In the genomic region with DNA sequence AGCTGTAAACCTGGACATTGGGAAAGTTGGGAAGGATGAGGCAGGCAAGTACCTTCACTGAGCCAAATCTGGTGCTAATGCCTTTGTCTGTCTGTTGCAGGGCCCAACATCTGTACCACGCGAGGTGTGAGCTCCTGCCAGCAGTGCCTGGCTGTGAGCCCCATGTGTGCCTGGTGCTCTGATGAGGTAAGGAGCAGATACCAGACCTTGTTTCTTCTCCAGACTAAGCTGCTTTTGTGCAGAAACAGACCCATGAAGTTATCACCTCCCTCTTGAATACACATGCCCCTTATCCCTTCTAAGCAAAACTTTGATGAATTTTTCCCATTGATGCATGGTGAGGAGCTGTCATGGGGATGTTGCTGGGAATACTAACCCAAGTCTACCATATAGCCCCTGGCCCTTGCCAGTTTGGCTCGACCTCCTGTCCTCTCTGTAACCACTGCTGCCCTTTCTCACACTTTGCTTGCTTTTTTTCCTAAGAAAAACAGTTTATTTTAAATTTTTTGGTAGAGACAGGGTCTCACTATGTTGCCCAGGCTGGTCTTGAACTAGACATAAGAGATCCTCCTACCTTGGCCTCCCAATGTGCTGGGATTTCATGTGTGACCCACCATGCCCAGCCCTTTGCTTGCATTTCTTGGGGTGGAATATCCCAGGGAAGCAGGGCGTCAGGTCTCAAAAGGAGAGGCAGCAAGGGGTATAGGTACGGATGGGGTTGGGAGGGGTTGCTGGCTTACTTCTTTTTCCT, we compare ENCODE assay signal across 15 cellular contexts. TPM values are rescaled to one million over a fixed set of nuclear protein-coding genes. Genes with fewer than 3 reads are reported as not detected.
DNase-seq lines count a peak whose midpoint lies in the region; ATAC-seq and TF ChIP-seq lines count a peak whose summit lies in the region.
"Had no signal": no experiment of that assay in that cellular context is flagged by ENCODE, and none has a peak within 500 bp of the region (broad histone marks: within the 10 kb centered on the region; RNA-seq: fewer than 3 reads in every experiment).

No MANE protein-coding gene starts in this region.

- TF ChIP-seq CTCF in GM23338 (conservative IDR thresholded peaks at IDR 0.05; ENCODE audit: low read depth in 2 of 2) (no peak), brain (conservative IDR thresholded peaks at IDR 0.05) (no peak), lower lobe of right lung (IDR thresholded peaks at IDR 0.05) (no peak)

- H3K4me3 Mint-ChIP-seq in GM23338 (no peak overlapping the region; the same call in 2 of the 3 replicates), brain (no peak overlapping the region)
- no peak overlapping the region for H3K4me3 Mint-ChIP-seq in activated CD4-positive, alpha-beta T cell treated with anti-CD3 and anti-CD28 coated beads, Interleukin-2, amount 10 ng/mL, durations not matched to agents 7 days and 5 days
- H3K4me3 Mint-ChIP-seq: activated B cell treated with CpG ODN at 0.5 μM for 24 hours had no signal

- H3K36me3 ChIP-seq in GM23338 (ENCODE audit: insufficient read depth) (no peaks in the 10 kb centered on the region; the same call in 1 of the 2 replicates), lower lobe of right lung (no peaks in the 10 kb centered on the region), subcutaneous abdominal adipose tissue (ENCODE audit: control insufficient read depth in 5 of 5, insufficient read depth in 5 of 5, low read length in 5 of 5) (no peaks in the 10 kb centered on the region)

- ATAC-seq in GM23338 (no peak), lower lobe of right lung (no peak)

- H3K36me3 Mint-ChIP-seq in GM23338 (ENCODE audit: low read depth) = peaks cover 2% of the 10 kb centered on the region; the same call in 2 of the 3 replicates
- H3K36me3 Mint-ChIP-seq in brain = no peaks in the 10 kb centered on the region
- H3K36me3 Mint-ChIP-seq in activated CD4-positive, alpha-beta T cell treated with anti-CD3 and anti-CD28 coated beads, Interleukin-2, amount 10 ng/mL, durations not matched to agents 7 days and 5 days (ENCODE audit: low read depth) = no peaks in the 10 kb centered on the region

- H3K4me1 Mint-ChIP-seq in GM23338 (peaks cover 41% of the 10 kb centered on the region), brain (peaks cover 39% of the 10 kb centered on the region)
- H3K4me1 Mint-ChIP-seq in activated CD4-positive, alpha-beta T cell treated with anti-CD3 and anti-CD28 coated beads, Interleukin-2, amount 10 ng/mL, durations not matched to agents 7 days and 5 days = peaks cover 6% of the 10 kb centered on the region

- H3K4me2 ChIP-seq in GM23338 = peak overlapping the region; percentile 61

- H3K9me2 ChIP-seq in GM23338 (ENCODE audit: insufficient read depth) = peaks cover 7% of the 10 kb centered on the region; the same call in 1 of the 2 replicates

- H3K9me3 Mint-ChIP-seq in GM23338 = peaks cover 2% of the 10 kb centered on the region
- H3K9me3 Mint-ChIP-seq in brain = peaks cover 0 to 3% (median 0%) of the 10 kb centered on the region in 5 experiments
- H3K9me3 Mint-ChIP-seq in activated CD4-positive, alpha-beta T cell treated with anti-CD3 and anti-CD28 coated beads, Interleukin-2, amount 10 ng/mL, durations not matched to agents 7 days and 5 days = no peaks in the 10 kb centered on the region

- H3K27me3 ChIP-seq in GM23338 (ENCODE audit: insufficient read depth) = no peaks in the 10 kb centered on the region
- H3K27me3 ChIP-seq in lower lobe of right lung (ENCODE audit: low read depth) = no peaks in the 10 kb centered on the region
- no peaks in the 10 kb centered on the region for H3K27me3 ChIP-seq in subcutaneous abdominal adipose tissue (ENCODE audit: control insufficient read depth in 5 of 5, insufficient read depth in 4 of 5, low read length in 5 of 5)

- H3K27ac Mint-ChIP-seq in GM23338 (peak overlapping the region; percentile 95; the same call in 1 of the 2 replicates), brain (peak overlapping the region in 3 of 5 experiments; percentile 76 to 93 (median 83))
- no peak overlapping the region for H3K27ac Mint-ChIP-seq in activated CD4-positive, alpha-beta T cell treated with anti-CD3 and anti-CD28 coated beads, Interleukin-2, amount 10 ng/mL, durations not matched to agents 7 days and 5 days
- H3K27ac Mint-ChIP-seq: activated B cell treated with CpG ODN at 0.5 μM for 24 hours had no signal

- peaks cover 17% of the 10 kb centered on the region for H3K27me3 Mint-ChIP-seq in GM23338 (ENCODE audit: insufficient read depth, low read depth, poor library complexity)
- peaks cover 24% of the 10 kb centered on the region for H3K27me3 Mint-ChIP-seq in brain
- H3K27me3 Mint-ChIP-seq in activated CD4-positive, alpha-beta T cell treated with anti-CD3 and anti-CD28 coated beads, Interleukin-2, amount 10 ng/mL, durations not matched to agents 7 days and 5 days = peaks cover 6% of the 10 kb centered on the region
- H3K27me3 Mint-ChIP-seq: activated B cell treated with CpG ODN at 0.5 μM for 24 hours had no signal

- H3K4me3 ChIP-seq in GM23338 (no peak overlapping the region), lower lobe of right lung (no peak overlapping the region), subcutaneous abdominal adipose tissue (ENCODE audit: low read depth in 1 of 5, low read length in 5 of 5) (no peak overlapping the region)

- H3K27ac ChIP-seq in GM23338 (ENCODE audit: low read depth) = peak overlapping the region; percentile 91; the same call in 1 of the 2 replicates
- H3K27ac ChIP-seq in lower lobe of right lung = peak overlapping the region; percentile 58
- H3K27ac ChIP-seq in subcutaneous abdominal adipose tissue (ENCODE audit: low read depth, low read length) = peak overlapping the region; percentile 96

- POLR2A ChIA-PET in activated CD4-positive, alpha-beta T cell treated with anti-CD3 and anti-CD28 coated beads, Interleukin-2, amount 10 ng/mL, durations not matched to agents 7 days and 5 days (lab: Charles Lee) = no interaction called here

- CTCF ChIA-PET in activated CD4-positive, alpha-beta T cell treated with anti-CD3 and anti-CD28 coated beads, Interleukin-2, amount 10 ng/mL, durations not matched to agents 7 days and 5 days (lab: Charles Lee) = no interaction called here

- H2AFZ ChIP-seq in GM23338 = peak overlapping the region; percentile 96

- intact Hi-C loops in lower lobe of right lung (cut with DNase I) = no loop called here

- no peak overlapping the region for H3K9ac ChIP-seq in subcutaneous abdominal adipose tissue (ENCODE audit: low read length in 5 of 5)

- H3K9me3 ChIP-seq in lower lobe of right lung (no peaks in the 10 kb centered on the region), subcutaneous abdominal adipose tissue (ENCODE audit: control insufficient read depth in 5 of 5, low read length in 5 of 5) (no peaks in the 10 kb centered on the region)

- peaks cover 27% of the 10 kb centered on the region for H3K4me1 ChIP-seq in GM23338 (ENCODE audit: insufficient read depth)
- H3K4me1 ChIP-seq in lower lobe of right lung = peaks cover 48% of the 10 kb centered on the region
- peaks cover 25 to 51% (median 45%) of the 10 kb centered on the region in 5 donors for H3K4me1 ChIP-seq in subcutaneous abdominal adipose tissue (ENCODE audit: control insufficient read depth in 5 of 5, insufficient read depth in 5 of 5, low read length in 5 of 5)

- H4K20me1 ChIP-seq in GM23338 (replicated peaks; ENCODE audit: insufficient read depth) = no peaks in the 10 kb centered on the region

- no peaks in the 10 kb centered on the region for H3K79me2 ChIP-seq in GM23338 (replicated peaks; ENCODE audit: insufficient read depth)

- H3F3A ChIP-seq in GM23338 (replicated peaks; ENCODE audit: low read depth) = no peaks in the 10 kb centered on the region

- DNase-seq in GM23338 (ENCODE audit: low spot score) (no peak), lower lobe of right lung (no peak), activated gamma-delta T cell (lab: John Stamatoyannopoulos, UW) (no peak), islet precursor cell (no peak)
- no peak for DNase-seq in activated CD4-positive, alpha-beta T cell treated with anti-CD3 and anti-CD28 coated beads, Interleukin-2, amount 10 ng/mL, durations not matched to agents 7 days and 5 days
- no peak for DNase-seq in activated effector memory CD4-positive, alpha-beta T cell treated with anti-CD3 and anti-CD28 coated beads, Interleukin-2, amount 50 U/mL, for 16 hours
- DNase-seq: activated B cell treated with CpG ODN at 0.5 μM for 24 hours; activated gamma-delta T cell treated with Interleukin-2 at 50 U/mL for 16 hours; effector CD8-positive, alpha-beta T cell; Karpas-422; SW 1271 had no signal

RNA-seq across cellular contexts. Expression of a gene that starts 20.9 kb away (rescaled TPM):
- 0.52 TPM in 1 of 2 replicates, not detected in the other for total RNA-seq in GM23338 (2014; rRNA removed; shearing (Covaris generic))
- 0.07 TPM in 1 of 2 replicates, not detected in the other for polyA plus RNA-seq in GM23338 (2016; fragmentation: Nextera tagmentation; extraction: Ambion mirVana)
- 0.63 TPM for polyA plus RNA-seq in brain (ENCODE audit: insufficient read depth, low read depth, low replicate concordance)
- 10.5 TPM for total RNA-seq in lower lobe of right lung
- total RNA-seq in activated CD4-positive, alpha-beta T cell treated with anti-CD3 and anti-CD28 coated beads, Interleukin-2, amount 10 ng/mL, durations not matched to agents 7 days and 5 days = under 1 TPM; 0.52 to 0.98 TPM
- total RNA-seq: NCI-H460, OCI-LY7 had no signal

RNA-seq across cellular contexts. Expression of a gene that starts 49.3 kb away (rescaled TPM):
- total RNA-seq in GM23338 (2014; rRNA removed; shearing (Covaris generic)) = 3.6 and 4.1 TPM in 2 replicates
- polyA plus RNA-seq in GM23338 (2016; fragmentation: Nextera tagmentation; extraction: Ambion mirVana) (3.3 and 5.4 TPM in 2 replicates), brain (ENCODE audit: insufficient read depth, low read depth, low replicate concordance) (2.2 TPM)
- total RNA-seq in lower lobe of right lung = 13.0 TPM
- 1 to 10 TPM; 3.5 TPM for total RNA-seq in activated CD4-positive, alpha-beta T cell treated with anti-CD3 and anti-CD28 coated beads, Interleukin-2, amount 10 ng/mL, durations not matched to agents 7 days and 5 days
